8 cellular contexts compared by ENCODE assay signal in genomic region chr1:148850347-148850746, GRCh38. TPM values are rescaled to one million over a fixed set of nuclear protein-coding genes. Genes with fewer than 3 reads are reported as not detected.
A peak's percentile ranks its signal among the peaks of the same experiment; 100 is the strongest.
DNase-seq lines count a peak whose midpoint lies in the region; ATAC-seq and TF ChIP-seq lines count a peak whose summit lies in the region.
"Not testable (repeated sequence)": the region's sequence is repeated elsewhere in the genome, so short reads cannot be mapped to it uniquely, and the experiment has no call there.

No MANE protein-coding gene starts in this region.

- not testable (repeated sequence) for H3K4me3 Mint-ChIP-seq in activated T-cell treated with anti-CD3 and anti-CD28 coated beads, Interleukin-2, amount 50 U/mL, for 72 hours; activated T-helper 17 cell treated with anti-CD3 and anti-CD28 coated beads, Interleukin-2, amount 50 U/mL, for 72 hours; stimulated activated effector memory CD8-positive, alpha-beta T cell treated with anti-CD3 and anti-CD28 coated beads, Interleukin-12 subunit alpha, Interleukin-12 subunit beta, amount 100 ng/mL, for 72 hours; stimulated activated naive B cell treated with anti-CD40 and anti-IgM and Interleukin-4, amounts not matched to agents 10 μg/mL and 1 μg/mL and 100 μg/mL, for 72 hours

- H3K4me2 ChIP-seq in PC-3 (ENCODE audit: low read length), result not testable (repeated sequence)

- intact Hi-C loops in PC-3 (cut with micrococcal nuclease), result not testable (repeated sequence)

- POLR2A ChIA-PET in PC-3 (lab: Charles Lee; ENCODE audit: unreplicated experiment), result not testable (repeated sequence)

- not testable (repeated sequence) for H3K27me3 ChIP-seq in PC-3 (ENCODE audit: low read length); RWPE2 (ENCODE audit: insufficient read depth, poor library complexity, severe bottlenecking)

- H3K79me2 ChIP-seq in PC-3 (ENCODE audit: low read length), result not testable (repeated sequence)

- DNase-seq in PC-3; RWPE2 (ENCODE audit: low spot score); activated T-cell treated with anti-CD3 and anti-CD28 coated beads, Interleukin-2, amount 50 U/mL, for 72 hours; stimulated activated effector memory CD8-positive, alpha-beta T cell treated with anti-CD3 and anti-CD28 coated beads, Interleukin-12 subunit alpha, Interleukin-12 subunit beta, amount 100 ng/mL, for 72 hours (ENCODE audit: low spot score in 2 of 2); stimulated activated naive B cell treated with anti-CD40 and anti-IgM and Interleukin-4, amounts not matched to agents 10 μg/mL and 1 μg/mL and 100 μg/mL, for 72 hours: not testable (repeated sequence)

- not testable (repeated sequence) for H3K9me2 ChIP-seq in PC-3 (replicated peaks; ENCODE audit: low read length)

- not testable (repeated sequence) for H3K27me3 Mint-ChIP-seq in activated T-cell treated with anti-CD3 and anti-CD28 coated beads, Interleukin-2, amount 50 U/mL, for 72 hours (ENCODE audit: low read depth); activated T-helper 17 cell treated with anti-CD3 and anti-CD28 coated beads, Interleukin-2, amount 50 U/mL, for 72 hours; stimulated activated naive B cell treated with anti-CD40 and anti-IgM and Interleukin-4, amounts not matched to agents 10 μg/mL and 1 μg/mL and 100 μg/mL, for 72 hours

- H3K9me3 Mint-ChIP-seq in activated T-cell treated with anti-CD3 and anti-CD28 coated beads, Interleukin-2, amount 50 U/mL, for 72 hours; activated T-helper 17 cell treated with anti-CD3 and anti-CD28 coated beads, Interleukin-2, amount 50 U/mL, for 72 hours; stimulated activated effector memory CD8-positive, alpha-beta T cell treated with anti-CD3 and anti-CD28 coated beads, Interleukin-12 subunit alpha, Interleukin-12 subunit beta, amount 100 ng/mL, for 72 hours; stimulated activated naive B cell treated with anti-CD40 and anti-IgM and Interleukin-4, amounts not matched to agents 10 μg/mL and 1 μg/mL and 100 μg/mL, for 72 hours: not testable (repeated sequence)

- not testable (repeated sequence) for H3K27ac ChIP-seq in PC-3 (ENCODE audit: low read length); RWPE2 (ENCODE audit: poor library complexity, severe bottlenecking)

- BruUV-seq in PC-3 (replicated peaks; lab: Mats Ljungman, UMichigan), result not testable (repeated sequence)

- peak; percentile 48 for ATAC-seq in GM18868 (IDR thresholded peaks at IDR 0.05; ENCODE audit: unreplicated experiment)
- peak; percentile 77 for ATAC-seq in PC-3
- ATAC-seq in RWPE2 (ENCODE audit: low read depth), result peak; percentile 67
- peak; percentile 35 to 67 for ATAC-seq in activated CD4-positive, CD25-positive, alpha-beta regulatory T cell treated with anti-CD3 and anti-CD28 coated beads, Interleukin-2, amount 50 U/mL, for 24 hours
- peak; percentile 46 to 74 for ATAC-seq in activated T-cell treated with anti-CD3 and anti-CD28 coated beads, Interleukin-2, amount 50 U/mL, for 72 hours (replicated peaks in 1 of 2)
- ATAC-seq in activated T-helper 17 cell treated with anti-CD3 and anti-CD28 coated beads, Interleukin-2, amount 50 U/mL, for 72 hours (replicated peaks), result peak; percentile 78
- ATAC-seq in stimulated activated effector memory CD8-positive, alpha-beta T cell treated with anti-CD3 and anti-CD28 coated beads, Interleukin-12 subunit alpha, Interleukin-12 subunit beta, amount 100 ng/mL, for 72 hours, result peak; percentile 80
- ATAC-seq in stimulated activated naive B cell treated with anti-CD40 and anti-IgM and Interleukin-4, amounts not matched to agents 10 μg/mL and 1 μg/mL and 100 μg/mL, for 72 hours (replicated peaks), result peak; percentile 52 to 65

- H4K20me1 ChIP-seq in PC-3 (ENCODE audit: low read length), result not testable (repeated sequence)

- H3F3A ChIP-seq in PC-3 (ENCODE audit: low read length, unreplicated experiment), result not testable (repeated sequence)

- H3K36me3 Mint-ChIP-seq in activated T-cell treated with anti-CD3 and anti-CD28 coated beads, Interleukin-2, amount 50 U/mL, for 72 hours (ENCODE audit: insufficient read depth in 2 of 2); activated T-helper 17 cell treated with anti-CD3 and anti-CD28 coated beads, Interleukin-2, amount 50 U/mL, for 72 hours (ENCODE audit: low read depth); stimulated activated effector memory CD8-positive, alpha-beta T cell treated with anti-CD3 and anti-CD28 coated beads, Interleukin-12 subunit alpha, Interleukin-12 subunit beta, amount 100 ng/mL, for 72 hours; stimulated activated naive B cell treated with anti-CD40 and anti-IgM and Interleukin-4, amounts not matched to agents 10 μg/mL and 1 μg/mL and 100 μg/mL, for 72 hours: not testable (repeated sequence)

- not testable (repeated sequence) for H3K4me1 Mint-ChIP-seq in activated T-cell treated with anti-CD3 and anti-CD28 coated beads, Interleukin-2, amount 50 U/mL, for 72 hours (ENCODE audit: low read depth); activated T-helper 17 cell treated with anti-CD3 and anti-CD28 coated beads, Interleukin-2, amount 50 U/mL, for 72 hours; stimulated activated effector memory CD8-positive, alpha-beta T cell treated with anti-CD3 and anti-CD28 coated beads, Interleukin-12 subunit alpha, Interleukin-12 subunit beta, amount 100 ng/mL, for 72 hours; stimulated activated naive B cell treated with anti-CD40 and anti-IgM and Interleukin-4, amounts not matched to agents 10 μg/mL and 1 μg/mL and 100 μg/mL, for 72 hours

- H3K9me3 ChIP-seq in PC-3 (ENCODE audit: low read length); RWPE2 (ENCODE audit: severe bottlenecking): not testable (repeated sequence)

- H3K4me3 ChIP-seq in PC-3 (ENCODE audit: low read length); RWPE2 (ENCODE audit: severe bottlenecking): not testable (repeated sequence)

- H2AFZ ChIP-seq in PC-3 (ENCODE audit: low read length), result not testable (repeated sequence)

- CTCF ChIA-PET in PC-3 (lab: Charles Lee), result not testable (repeated sequence)

- H3K36me3 ChIP-seq in PC-3 (ENCODE audit: low read depth, low read length); RWPE2 (ENCODE audit: low read depth): not testable (repeated sequence)

- H3K4me1 ChIP-seq in PC-3 (ENCODE audit: insufficient read depth, low read length); RWPE2 (ENCODE audit: insufficient read depth, poor library complexity, severe bottlenecking): not testable (repeated sequence)

- not testable (repeated sequence) for TF ChIP-seq CTCF in PC-3 (conservative IDR thresholded peaks at IDR 0.05; ENCODE audit: low read depth, low read length); RWPE2 (IDR thresholded peaks at IDR 0.05; ENCODE audit: poor library complexity, severe bottlenecking)

- not testable (repeated sequence) for H3K9ac ChIP-seq in PC-3 (ENCODE audit: low read length)

- not testable (repeated sequence) for H3K27ac Mint-ChIP-seq in activated T-cell treated with anti-CD3 and anti-CD28 coated beads, Interleukin-2, amount 50 U/mL, for 72 hours; activated T-helper 17 cell treated with anti-CD3 and anti-CD28 coated beads, Interleukin-2, amount 50 U/mL, for 72 hours; stimulated activated effector memory CD8-positive, alpha-beta T cell treated with anti-CD3 and anti-CD28 coated beads, Interleukin-12 subunit alpha, Interleukin-12 subunit beta, amount 100 ng/mL, for 72 hours; stimulated activated naive B cell treated with anti-CD40 and anti-IgM and Interleukin-4, amounts not matched to agents 10 μg/mL and 1 μg/mL and 100 μg/mL, for 72 hours

RNA-seq across cellular contexts. Expression of gene PDE4DIP, which starts 6.1 kb away (rescaled TPM):
- total RNA-seq in PC-3 (2014; rRNA removed), result 20.1 and 28.9 TPM in 2 replicates
- total RNA-seq in activated T-cell treated with anti-CD3 and anti-CD28 coated beads, Interleukin-2, amount 50 U/mL, for 72 hours, result 10 to 100 TPM; 55.7 to 63.8 TPM
- 10 to 100 TPM; 47.2 to 66.0 TPM for total RNA-seq in activated T-helper 17 cell treated with anti-CD3 and anti-CD28 coated beads, Interleukin-2, amount 50 U/mL, for 72 hours
